ENCODE assay signal across 1 cellular context in the genomic region with DNA sequence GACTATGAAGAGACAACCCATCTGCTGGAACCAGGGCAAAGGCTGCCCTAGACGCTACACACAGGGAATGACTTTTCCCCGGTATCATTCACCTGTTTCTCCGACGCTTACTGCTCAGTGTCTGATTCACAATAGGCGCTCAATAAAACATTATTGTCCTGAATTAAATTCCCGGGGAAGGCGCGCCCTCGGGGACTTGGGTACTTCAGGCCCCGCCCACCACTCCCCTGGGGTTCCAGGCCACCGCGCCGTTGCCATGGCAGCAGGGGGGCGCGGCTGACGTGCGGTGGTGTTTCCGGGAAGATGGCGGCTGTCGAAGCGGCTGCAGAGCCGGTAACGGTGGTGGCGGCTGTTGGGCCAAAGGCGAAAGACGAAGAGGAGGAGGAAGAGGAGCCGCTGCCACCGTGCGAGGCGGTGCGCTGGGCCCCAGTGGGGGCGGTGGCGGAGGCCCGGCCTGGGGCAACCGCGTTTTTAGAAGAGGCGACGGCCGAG.
A peak's percentile ranks its signal among the peaks of the same experiment; 100 is the strongest.
TF ChIP-seq lines count a peak whose summit lies in the region.

A gene (plus strand): TSS at position 292 of the 492 bp plus-strand sequence. CDS start 12 bp downstream, at position 304.

TF ChIP-seq in H1, 55 proteins besides CTCF, POLR2A, EP300 and RAD21 (continued from another document):
- TF ChIP-seq SIN3A (conservative IDR thresholded peaks at IDR 0.05 in 1 of 2, IDR thresholded peaks at IDR 0.05 in 1 of 2; ENCODE audit: low read depth in 1 of 2, low read length in 2 of 2), result peak; percentile 72 to 97; a peak in 3 of 4 replicates
- TF ChIP-seq GABPA (IDR thresholded peaks at IDR 0.05; ENCODE audit: borderline replicate concordance, insufficient read depth, low read length), result 0 out of 2 replicates have a peak, but pooled peaks have one; percentile 22
- peak in 1 of 2 experiments; percentile 40; a peak in 1 of 4 replicates for TF ChIP-seq HDAC2 (IDR thresholded peaks at IDR 0.05; ENCODE audit: borderline replicate concordance in 1 of 2, low read depth in 2 of 2, low read length in 2 of 2)
- TF ChIP-seq KDM1A (IDR thresholded peaks at IDR 0.05; ENCODE audit: borderline replicate concordance, low read length), result no peak
